In genomic region chr11:47905358-47906059, GRCh38 we compare ENCODE assay signal across 12 cellular contexts. TPM values are rescaled to one million over a fixed set of nuclear protein-coding genes. Genes with fewer than 3 reads are reported as not detected.
DNase-seq lines count a peak whose midpoint lies in the region; ATAC-seq, FAIRE-seq and TF ChIP-seq lines count a peak whose summit lies in the region.
"Had no signal": no experiment of that assay in that cellular context is flagged by ENCODE, and none has a peak within 500 bp of the region (broad histone marks: within the 10 kb centered on the region; RNA-seq: fewer than 3 reads in every experiment).

No MANE protein-coding gene starts in this region.

- H3K4me3 ChIP-seq in OCI-LY3 (ENCODE audit: low read length): no peak overlapping the region
- no peak overlapping the region for H3K4me3 ChIP-seq in retinal pigment epithelial cell (ENCODE audit: low read length)

- H3K9me3 Mint-ChIP-seq in effector memory CD8-positive, alpha-beta T cell: no peaks in the 10 kb centered on the region
- no peaks in the 10 kb centered on the region for H3K9me3 Mint-ChIP-seq in stimulated activated naive CD8-positive, alpha-beta T cell treated with anti-CD3 and anti-CD28 coated beads, Interleukin-15, amount 100 ng/mL, for 72 hours

- intact Hi-C loops in left ventricle myocardium superior (cut with micrococcal nuclease): no loop called here

- no peaks in the 10 kb centered on the region for H3K27me3 ChIP-seq in OCI-LY3 (ENCODE audit: low read depth, low read length)

- H3K27ac ChIP-seq in OCI-LY3 (ENCODE audit: low read length): no peak overlapping the region

- peak; percentile 22 for ATAC-seq in effector memory CD8-positive, alpha-beta T cell (replicated peaks)
- no peak for ATAC-seq in stimulated activated naive CD8-positive, alpha-beta T cell treated with anti-CD3 and anti-CD28 coated beads, Interleukin-15, amount 100 ng/mL, for 72 hours
- no peak for ATAC-seq in left ventricle myocardium superior

- no peaks in the 10 kb centered on the region for H3K36me3 Mint-ChIP-seq in effector memory CD8-positive, alpha-beta T cell (ENCODE audit: insufficient read depth)

- TF ChIP-seq CTCF in OCI-LY3 (IDR thresholded peaks at IDR 0.05; ENCODE audit: low read depth, low read length) (no peak), retinal pigment epithelial cell (conservative IDR thresholded peaks at IDR 0.05; ENCODE audit: low read depth, low read length) (no peak)

- peak overlapping the region; percentile 87 for H2AFZ ChIP-seq in OCI-LY3 (ENCODE audit: low read depth, low read length)

- no peak overlapping the region for H3K9ac ChIP-seq in OCI-LY3 (ENCODE audit: low read length)

- H3K4me1 ChIP-seq in OCI-LY3 (ENCODE audit: low read length): peaks cover 31% of the 10 kb centered on the region

- no peaks in the 10 kb centered on the region for H3K9me3 ChIP-seq in OCI-LY3 (ENCODE audit: insufficient read depth, low read length)

- DNase-seq in HS-5 (ENCODE audit: low read depth) (peak; percentile 93), retinal pigment epithelial cell (ENCODE audit: low read depth) (peak; percentile 55), left ventricle myocardium superior (no peak), GM12891 (ENCODE audit: insufficient read length, low spot score) (no peak)
- no peak for DNase-seq in effector memory CD8-positive, alpha-beta T cell
- DNase-seq in stimulated activated naive CD8-positive, alpha-beta T cell treated with anti-CD3 and anti-CD28 coated beads, Interleukin-15, amount 100 ng/mL, for 72 hours: no peak
- DNase-seq: COR-L47, KG1, midbrain, NCI-H446, SW 1271 had no signal

- H3K4me2 ChIP-seq in OCI-LY3 (ENCODE audit: low read length): peak overlapping the region; percentile 7; the same call in 1 of the 2 replicates

- FAIRE-seq in GM12891 (lab: Jason Lieb, UNC): no peak

- H3K4me1 Mint-ChIP-seq in effector memory CD8-positive, alpha-beta T cell (ENCODE audit: low read depth in 2 of 2): peaks cover 0 to 4% of the 10 kb centered on the region in 2 donors
- peaks cover 6% of the 10 kb centered on the region for H3K4me1 Mint-ChIP-seq in stimulated activated naive CD8-positive, alpha-beta T cell treated with anti-CD3 and anti-CD28 coated beads, Interleukin-15, amount 100 ng/mL, for 72 hours

- no peaks in the 10 kb centered on the region for H3K36me3 ChIP-seq in OCI-LY3 (replicated peaks; ENCODE audit: low read depth, low read length)

- H3K79me2 ChIP-seq in OCI-LY3 (ENCODE audit: low read length): no peaks in the 10 kb centered on the region

- no peaks in the 10 kb centered on the region for H3K27me3 Mint-ChIP-seq in effector memory CD8-positive, alpha-beta T cell
- H3K27me3 Mint-ChIP-seq in stimulated activated naive CD8-positive, alpha-beta T cell treated with anti-CD3 and anti-CD28 coated beads, Interleukin-15, amount 100 ng/mL, for 72 hours: no peaks in the 10 kb centered on the region

- H3K27ac Mint-ChIP-seq in effector memory CD8-positive, alpha-beta T cell: no peak overlapping the region
- H3K27ac Mint-ChIP-seq in stimulated activated naive CD8-positive, alpha-beta T cell treated with anti-CD3 and anti-CD28 coated beads, Interleukin-15, amount 100 ng/mL, for 72 hours: no peak overlapping the region

- no peak overlapping the region for H3K4me3 Mint-ChIP-seq in effector memory CD8-positive, alpha-beta T cell
- no peak overlapping the region for H3K4me3 Mint-ChIP-seq in stimulated activated naive CD8-positive, alpha-beta T cell treated with anti-CD3 and anti-CD28 coated beads, Interleukin-15, amount 100 ng/mL, for 72 hours

- TF ChIP-seq POLR2A in GM12891 (IDR thresholded peaks at IDR 0.05; ENCODE audit: low read depth, low read length): no peak

- no peaks in the 10 kb centered on the region for H4K20me1 ChIP-seq in OCI-LY3 (ENCODE audit: insufficient read depth, low read length)

TF ChIP-seq in GM12891, 5 proteins besides CTCF, POLR2A, EP300 and RAD21:
- no peak for TF ChIP-seq PAX5 (IDR thresholded peaks at IDR 0.05; ENCODE audit: insufficient read depth, low read length, severe bottlenecking)
- TF ChIP-seq POU2F2 (IDR thresholded peaks at IDR 0.05; ENCODE audit: low read depth, low read length): no peak
- no peak for TF ChIP-seq SPI1 (IDR thresholded peaks at IDR 0.05; ENCODE audit: low read depth, low read length)
- no peak for TF ChIP-seq TAF1 (IDR thresholded peaks at IDR 0.05; ENCODE audit: low read depth, low read length)
- no peak for TF ChIP-seq POLR2AphosphoS5 (IDR thresholded peaks at IDR 0.05; ENCODE audit: low read depth, low read length)
TF ChIP-seq in GM12891: peak in this region for 0.

RNA-seq across cellular contexts. Expression of gene NUP160, which starts 57.4 kb away (rescaled TPM):
- total RNA-seq in left ventricle myocardium superior: 13.8 TPM
- 23.5 TPM for polyA plus RNA-seq in GM12891 (2012; ENCODE audit: low read depth, missing spikeins)

Comparison
In these comparisons a context has a peak if more than half of its experiments do, and no peak if none do; other contexts are left out.
1. DNase-seq: peak in HS-5 (single experiment) and retinal pigment epithelial cell (single experiment); none in effector memory CD8-positive, alpha-beta T cell (0 of 3), stimulated activated naive CD8-positive, alpha-beta T cell treated with anti-CD3 and anti-CD28 coated beads, Interleukin-15, amount 100 ng/mL, for 72 hours (0 of 2), left ventricle myocardium superior (single experiment) and GM12891 (single experiment).